In the genomic region with DNA sequence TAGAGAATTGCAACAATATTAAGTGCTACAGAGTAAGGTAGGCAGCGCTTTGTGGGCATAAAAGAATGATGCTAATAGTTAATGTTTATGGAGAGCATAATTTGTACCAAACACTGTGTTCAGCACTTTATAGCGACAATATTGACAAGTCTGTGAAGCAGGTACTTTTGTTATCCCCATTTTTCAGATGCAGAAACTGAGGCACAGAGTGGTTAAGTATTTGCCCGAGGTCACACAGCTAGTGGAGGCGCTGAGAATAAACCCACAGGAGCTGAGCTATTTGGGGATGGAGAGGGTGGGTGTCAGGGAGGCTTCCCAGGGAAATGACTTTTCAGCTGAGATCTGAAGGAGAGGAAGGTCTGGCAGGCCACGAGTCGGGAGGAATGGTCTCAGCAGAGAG, we compare ENCODE assay signal across 9 cellular contexts.
"Had no signal": no experiment of that assay in that cellular context is flagged by ENCODE, and none has a peak within 500 bp of the region (broad histone marks: within the 10 kb centered on the region; RNA-seq: fewer than 3 reads in every experiment).

No MANE protein-coding gene starts in this region.

- H2AFZ ChIP-seq: GM23248 had no signal

- DNase-seq: GM23248, GOT3, H9, HCEC 1CT, IMR-90, KBM-7 had no signal

- H3K27ac ChIP-seq: GM23248, HL-60, KMS-11 had no signal

- H3K4me3 ChIP-seq: GM23248 had no signal

- FAIRE-seq: H54 had no signal

- H3K9ac ChIP-seq: GM23248, KMS-11 had no signal

- H3K4me2 ChIP-seq: KMS-11 had no signal
